Comparison of ENCODE assay signal across 8 cellular contexts in genomic region chr21:36150192-36150711, GRCh38. TPM values are rescaled to one million over a fixed set of nuclear protein-coding genes. Genes with fewer than 3 reads are reported as not detected.
DNase-seq lines count a peak whose midpoint lies in the region; ATAC-seq and TF ChIP-seq lines count a peak whose summit lies in the region.

No MANE protein-coding gene starts in this region.

- no peaks in the 10 kb centered on the region for H3K9me3 Mint-ChIP-seq in activated naive CD8-positive, alpha-beta T cell treated with anti-CD3 and anti-CD28 coated beads for 36 hours

- H3K9me3 ChIP-seq in right lobe of liver = no peaks in the 10 kb centered on the region
- no peaks in the 10 kb centered on the region for H3K9me3 ChIP-seq in aorta (ENCODE audit: control insufficient read depth, low read length)

- H3K36me3 ChIP-seq in right lobe of liver = no peaks in the 10 kb centered on the region
- no peaks in the 10 kb centered on the region for H3K36me3 ChIP-seq in aorta (ENCODE audit: control insufficient read depth in 1 of 2, insufficient read depth in 2 of 2, low read length in 1 of 2)

- H3K27me3 Mint-ChIP-seq in activated naive CD8-positive, alpha-beta T cell treated with anti-CD3 and anti-CD28 coated beads for 36 hours = no peaks in the 10 kb centered on the region

- peaks cover 0 to 9% (median 0%) of the 10 kb centered on the region in 4 donors for H3K4me1 ChIP-seq in right lobe of liver
- H3K4me1 ChIP-seq in aorta (ENCODE audit: control insufficient read depth in 1 of 2, insufficient read depth in 2 of 2, low read length in 2 of 2) = peaks cover 0 to 2% of the 10 kb centered on the region in 2 donors

- WGBS in right lobe of liver (ENCODE audit: insufficient coverage, low coverage, low lambda C conversion rate, missing lambda C conversion rate) = 25% methylated on average over 3 of the region's 3 CpGs
- WGBS in aorta, 2 donors = 0 to 2% methylated on average over 3 of the region's 3 CpGs

- TF ChIP-seq CTCF in right lobe of liver (IDR thresholded peaks at IDR 0.05) = no peak

- no peak overlapping the region for H3K4me3 Mint-ChIP-seq in activated naive CD8-positive, alpha-beta T cell treated with anti-CD3 and anti-CD28 coated beads for 36 hours

- ATAC-seq in activated CD4-positive, CD25-positive, alpha-beta regulatory T cell treated with anti-CD3 and anti-CD28 coated beads, Interleukin-2, amount 50 U/mL, for 24 hours = peak; percentile 38 to 56
- peak; percentile 51 to 82 (median 66) for ATAC-seq in right lobe of liver
- ATAC-seq in aorta (ENCODE audit: low FRiP score) = peak; percentile 83

- TF ChIP-seq POLR2A in right lobe of liver (IDR thresholded peaks at IDR 0.05) = no peak

- H3K27me3 ChIP-seq in right lobe of liver (no peaks in the 10 kb centered on the region), aorta (ENCODE audit: control insufficient read depth in 1 of 2, insufficient read depth in 2 of 2, low read length in 1 of 2) (no peaks in the 10 kb centered on the region)

- no peak overlapping the region for H3K4me3 ChIP-seq in Jurkat, Clone E6-1 (ENCODE audit: low read length)
- no peak overlapping the region for H3K4me3 ChIP-seq in right lobe of liver
- no peak overlapping the region for H3K4me3 ChIP-seq in aorta (ENCODE audit: low read length in 2 of 2)

- H3K4me1 Mint-ChIP-seq in activated naive CD8-positive, alpha-beta T cell treated with anti-CD3 and anti-CD28 coated beads for 36 hours = peaks cover 12% of the 10 kb centered on the region

- H3K27ac ChIP-seq in right lobe of liver (no peak overlapping the region), aorta (ENCODE audit: low read depth in 1 of 2, low read length in 2 of 2) (peak overlapping the region; percentile 42 to 72)

- DNase-seq in activated CD4-positive, CD25-positive, alpha-beta regulatory T cell treated with anti-CD3 and anti-CD28 coated beads, Interleukin-2, amount 50 U/mL, for 72 hours = no peak
- DNase-seq in Jurkat, Clone E6-1 (ENCODE audit: low read depth, low spot score) = peak; percentile 33
- DNase-seq in activated naive CD8-positive, alpha-beta T cell treated with anti-CD3 and anti-CD28 coated beads for 36 hours = no peak
- DNase-seq in right lobe of liver (peak in 1 of 3 donors; percentile 31), aorta (peak in 1 of 2 donors; percentile 79), NCI-H2227 treated with DMSO at 0.1 percent for 48 hours (lab: John Stamatoyannopoulos, UW) (no peak)
- DNase-seq in stimulated activated CD4-positive, alpha-beta T cell treated with anti-CD3 and anti-CD28 coated beads, Interleukin-12 subunit alpha, Interleukin-12 subunit beta, amount 100 ng/mL, for 4 hours = no peak

- H3K27ac Mint-ChIP-seq in activated naive CD8-positive, alpha-beta T cell treated with anti-CD3 and anti-CD28 coated beads for 36 hours = peak overlapping the region; percentile 35

- H3K36me3 Mint-ChIP-seq in activated naive CD8-positive, alpha-beta T cell treated with anti-CD3 and anti-CD28 coated beads for 36 hours = no peaks in the 10 kb centered on the region

- intact Hi-C loops in right lobe of liver (cut with DNase I) (loop anchor here in 1 of 2 donors (10.0 kb wide), 1 partner anchor 55 kb away; no protein-coding TSS in a partner anchor), aorta (cut with DNase I) (loop anchor here in 1 of 2 donors (5.0 kb wide), 1 partner anchor 222 kb away; no protein-coding TSS in a partner anchor)

RNA-seq across cellular contexts. Expression of gene DOP1B, which starts 6.4 kb away (rescaled TPM):
- 9.6 TPM for polyA plus RNA-seq in Jurkat, Clone E6-1 (2012; ENCODE audit: insufficient read depth, insufficient read length)
- total RNA-seq in activated naive CD8-positive, alpha-beta T cell treated with anti-CD3 and anti-CD28 coated beads for 36 hours = 10 to 100 TPM in 1 of 2 experiments, 1 to 10 TPM in 1; 9.9 to 10.9 TPM
- total RNA-seq in right lobe of liver = 10 to 100 TPM in 5 of 6 experiments, 1 to 10 TPM in 1; 6.6 to 30.1 (median 20.9) TPM
- total RNA-seq in aorta = 10 to 100 TPM; 14.2 to 14.8 TPM
- polyA plus RNA-seq in aorta = 1 to 10 TPM; 2.9 to 4.3 TPM

RNA-seq across cellular contexts. Expression of gene CBR3, which starts 15.4 kb away (rescaled TPM):
- polyA plus RNA-seq in Jurkat, Clone E6-1 (2012; ENCODE audit: insufficient read depth, insufficient read length) = 1.6 TPM
- 1 to 10 TPM; 9.5 to 9.7 TPM for total RNA-seq in activated naive CD8-positive, alpha-beta T cell treated with anti-CD3 and anti-CD28 coated beads for 36 hours
- total RNA-seq in right lobe of liver = 1 to 10 TPM in 2 of 6 experiments, under 1 TPM in 2, not detected in 2; 0.17 to 1.3 (median 0.74) TPM
- 10 to 100 TPM; 13.0 to 14.6 TPM for total RNA-seq in aorta
- polyA plus RNA-seq in aorta = 10 to 100 TPM; 17.2 to 30.4 TPM

Comparison
In these comparisons a context has a peak if more than half of its experiments do, and no peak if none do; other contexts are left out.
1. H3K27ac ChIP-seq: peak in aorta (2 of 2); none in right lobe of liver (0 of 3).
2. RNA of gene CBR3, which starts 15.4 kb away (total RNA-seq): 13.0 to 14.6 TPM in aorta and 9.5 to 9.7 TPM in activated naive CD8-positive, alpha-beta T cell treated with anti-CD3 and anti-CD28 coated beads for 36 hours; 0.17 to 1.3 TPM in right lobe of liver; every median in the first group is over 4 times any median in the second.
3. Peak in every context shown above with its lines, with median percentiles within 50 percentile points of each other: ATAC-seq.